Comparison of ENCODE assay signal across 33 cellular contexts in genomic region chr4:87926554-87927098, GRCh38. TPM values are rescaled to one million over a fixed set of nuclear protein-coding genes. Genes with fewer than 3 reads are reported as not detected.
"Had no signal": no experiment of that assay in that cellular context is flagged by ENCODE, and none has a peak within 500 bp of the region (broad histone marks: within the 10 kb centered on the region; RNA-seq: fewer than 3 reads in every experiment).

No MANE protein-coding gene starts in this region.

- H3K36me3 ChIP-seq: heart left ventricle, left lung, lower lobe of right lung, neural progenitor cell, neutrophil, stomach, thyroid gland, transverse colon, upper lobe of left lung, vagina had no signal

- H3K4me3 Mint-ChIP-seq: immature natural killer cell; mesothelial cell of epicardium; naive B cell; natural killer cell; nephron progenitor cell; neural progenitor cell; stimulated activated naive B cell treated with anti-CD40 and anti-IgM and Interleukin-4, amounts not matched to agents 10 μg/mL and 1 μg/mL and 100 μg/mL, for 72 hours had no signal

- H3K4me3 ChIP-seq: heart left ventricle, left lung, lower lobe of right lung, neural progenitor cell, psoas muscle, skin epidermis, stomach, testis, thyroid gland, transverse colon, upper lobe of left lung, vagina had no signal

- H3K27me3 ChIP-seq: heart left ventricle, left lung, neutrophil, stomach, testis, thyroid gland, transverse colon, upper lobe of left lung, vagina had no signal

- H3K27ac ChIP-seq: heart left ventricle, left lung, lower lobe of right lung, neural progenitor cell, neutrophil, parathyroid adenoma, psoas muscle, skin epidermis, stomach, testis, thyroid gland, transverse colon, upper lobe of left lung, vagina had no signal

- H3K4me1 Mint-ChIP-seq: immature natural killer cell; naive B cell; natural killer cell; neural progenitor cell; stimulated activated naive B cell treated with anti-CD40 and anti-IgM and Interleukin-4, amounts not matched to agents 10 μg/mL and 1 μg/mL and 100 μg/mL, for 72 hours had no signal

- H3K9me3 ChIP-seq: lower lobe of right lung, neutrophil, testis, thyroid gland, upper lobe of left lung, vagina had no signal

- DNase-seq: heart left ventricle; hypothalamus; immature natural killer cell; kidney; left colon; left lung; lower lobe of right lung; mammary epithelial cell; mesenchymal stem cell; naive B cell; natural killer cell; nephron progenitor cell; occipital lobe; psoas muscle; right cardiac atrium; stimulated activated CD4-positive, alpha-beta T cell treated with anti-CD3 and anti-CD28 coated beads, Interleukin-12 subunit alpha, Interleukin-12 subunit beta, amount 100 ng/mL, for 4 hours; stimulated activated CD4-positive, alpha-beta T cell treated with anti-CD3 and anti-CD28 coated beads, Interleukin-15, amount 100 ng/mL, for 24 hours; stimulated activated CD4-positive, alpha-beta T cell treated with anti-CD3 and anti-CD28 coated beads, Interleukin-2, amount 100 ng/mL, for 24 hours; stimulated activated CD4-positive, alpha-beta T cell treated with anti-CD3 and anti-CD28 coated beads, Interleukin-4, amount 100 ng/mL, for 1 hour; stimulated activated naive B cell treated with anti-CD40 and anti-IgM and Interleukin-4, amounts not matched to agents 10 μg/mL and 1 μg/mL and 100 μg/mL, for 72 hours; stimulated activated naive CD8-positive, alpha-beta T cell treated with anti-CD3 and anti-CD28 coated beads, Interleukin-15, Interleukin-2, amounts not matched to agents 100 U/mL and 50 U/mL, for 24 hours; stomach; testis; thyroid gland; transverse colon; upper lobe of left lung had no signal

- H3K4me1 ChIP-seq: heart left ventricle, left lung, lower lobe of right lung, parathyroid adenoma, psoas muscle, stomach, testis, thyroid gland, transverse colon, upper lobe of left lung, vagina had no signal

- ATAC-seq: heart left ventricle; left colon; left lung; lower lobe of right lung; natural killer cell; psoas muscle; right cardiac atrium; sciatic nerve; stimulated activated naive B cell treated with anti-CD40 and anti-IgM and Interleukin-4, amounts not matched to agents 10 μg/mL and 1 μg/mL and 100 μg/mL, for 72 hours; stimulated activated naive CD8-positive, alpha-beta T cell treated with anti-CD3 and anti-CD28 coated beads, Interleukin-15, Interleukin-2, amounts not matched to agents 100 U/mL and 50 U/mL, for 24 hours had no signal

- H3K27me3 Mint-ChIP-seq: stimulated activated naive B cell treated with anti-CD40 and anti-IgM and Interleukin-4, amounts not matched to agents 10 μg/mL and 1 μg/mL and 100 μg/mL, for 72 hours had no signal

- H3K36me3 Mint-ChIP-seq: immature natural killer cell; naive B cell; natural killer cell; neural progenitor cell; stimulated activated naive B cell treated with anti-CD40 and anti-IgM and Interleukin-4, amounts not matched to agents 10 μg/mL and 1 μg/mL and 100 μg/mL, for 72 hours had no signal

- H3K27ac Mint-ChIP-seq: immature natural killer cell; mesothelial cell of epicardium; naive B cell; natural killer cell; nephron progenitor cell; neural progenitor cell; stimulated activated naive B cell treated with anti-CD40 and anti-IgM and Interleukin-4, amounts not matched to agents 10 μg/mL and 1 μg/mL and 100 μg/mL, for 72 hours had no signal

RNA-seq across cellular contexts. Expression of gene SPP1, which starts 48.9 kb away (rescaled TPM):
- total RNA-seq: natural killer cell had no signal
